1 cellular context compared by ENCODE assay signal in genomic region chr12:6970096-6970527, GRCh38.
TF ChIP-seq lines count a peak whose summit lies in the region.

No MANE protein-coding gene starts in this region.

TF ChIP-seq in GM23338, 12 proteins besides CTCF, POLR2A, EP300 and RAD21 (continued from another document):
- TF ChIP-seq, protein P1, sequence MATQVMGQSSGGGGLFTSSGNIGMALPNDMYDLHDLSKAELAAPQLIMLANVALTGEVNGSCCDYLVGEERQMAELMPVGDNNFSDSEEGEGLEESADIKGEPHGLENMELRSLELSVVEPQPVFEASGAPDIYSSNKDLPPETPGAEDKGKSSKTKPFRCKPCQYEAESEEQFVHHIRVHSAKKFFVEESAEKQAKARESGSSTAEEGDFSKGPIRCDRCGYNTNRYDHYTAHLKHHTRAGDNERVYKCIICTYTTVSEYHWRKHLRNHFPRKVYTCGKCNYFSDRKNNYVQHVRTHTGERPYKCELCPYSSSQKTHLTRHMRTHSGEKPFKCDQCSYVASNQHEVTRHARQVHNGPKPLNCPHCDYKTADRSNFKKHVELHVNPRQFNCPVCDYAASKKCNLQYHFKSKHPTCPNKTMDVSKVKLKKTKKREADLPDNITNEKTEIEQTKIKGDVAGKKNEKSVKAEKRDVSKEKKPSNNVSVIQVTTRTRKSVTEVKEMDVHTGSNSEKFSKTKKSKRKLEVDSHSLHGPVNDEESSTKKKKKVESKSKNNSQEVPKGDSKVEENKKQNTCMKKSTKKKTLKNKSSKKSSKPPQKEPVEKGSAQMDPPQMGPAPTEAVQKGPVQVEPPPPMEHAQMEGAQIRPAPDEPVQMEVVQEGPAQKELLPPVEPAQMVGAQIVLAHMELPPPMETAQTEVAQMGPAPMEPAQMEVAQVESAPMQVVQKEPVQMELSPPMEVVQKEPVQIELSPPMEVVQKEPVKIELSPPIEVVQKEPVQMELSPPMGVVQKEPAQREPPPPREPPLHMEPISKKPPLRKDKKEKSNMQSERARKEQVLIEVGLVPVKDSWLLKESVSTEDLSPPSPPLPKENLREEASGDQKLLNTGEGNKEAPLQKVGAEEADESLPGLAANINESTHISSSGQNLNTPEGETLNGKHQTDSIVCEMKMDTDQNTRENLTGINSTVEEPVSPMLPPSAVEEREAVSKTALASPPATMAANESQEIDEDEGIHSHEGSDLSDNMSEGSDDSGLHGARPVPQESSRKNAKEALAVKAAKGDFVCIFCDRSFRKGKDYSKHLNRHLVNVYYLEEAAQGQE (IDR thresholded peaks at IDR 0.05; ENCODE audit: unreplicated experiment): no peak
- no peak for TF ChIP-seq POLR2AphosphoS5 (IDR thresholded peaks at IDR 0.05; ENCODE audit: low read depth)
- no peak for TF ChIP-seq ZNF114 (CRISPR knock-in tag; IDR thresholded peaks at IDR 0.05)
- TF ChIP-seq EZH2 (IDR thresholded peaks at IDR 0.05; ENCODE audit: low read depth, unreplicated experiment): no peak
